Comparison of ENCODE assay signal across 18 cellular contexts in the genomic region with DNA sequence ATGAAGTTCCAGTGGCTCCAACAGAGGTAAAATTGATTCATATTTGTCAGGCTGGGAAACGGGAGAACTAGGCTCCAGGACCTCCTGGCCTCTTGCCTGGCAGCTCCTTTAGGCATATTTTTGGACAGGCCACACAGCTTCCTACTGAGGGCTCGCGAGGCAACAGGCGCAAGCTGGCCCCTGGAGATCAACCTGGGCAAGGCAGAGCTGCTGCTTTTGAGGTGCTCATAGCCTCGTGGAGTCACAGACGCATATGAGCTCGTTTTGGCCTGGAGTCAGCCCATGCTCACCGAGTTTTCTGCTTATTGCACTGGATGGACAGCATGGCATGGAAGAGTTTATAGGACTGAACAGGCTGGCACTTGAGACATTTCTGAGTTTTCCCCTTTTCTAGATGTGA.
"Had no signal": no experiment of that assay in that cellular context is flagged by ENCODE, and none has a peak within 500 bp of the region (broad histone marks: within the 10 kb centered on the region; RNA-seq: fewer than 3 reads in every experiment).

No MANE protein-coding gene starts in this region.

- H3K27me3 Mint-ChIP-seq: activated naive CD8-positive, alpha-beta T cell; memory B cell; stimulated activated memory B cell treated with anti-CD40 and anti-IgM and Interleukin-4, amounts not matched to agents 10 μg/mL and 1 μg/mL and 100 μg/mL, for 72 hours had no signal

- H3K4me1 ChIP-seq: pancreas, uterus had no signal

- H3K36me3 Mint-ChIP-seq: activated naive CD8-positive, alpha-beta T cell; memory B cell; naive B cell; stimulated activated memory B cell treated with anti-CD40 and anti-IgM and Interleukin-4, amounts not matched to agents 10 μg/mL and 1 μg/mL and 100 μg/mL, for 72 hours had no signal

- H3K4me3 ChIP-seq: dorsolateral prefrontal cortex, mucosa of descending colon, pancreas, smooth muscle cell, uterus had no signal

- DNase-seq: activated CD4-positive, alpha-beta T cell treated with anti-CD3 and anti-CD28 coated beads for 1 hour; activated T-cell treated with anti-CD3 and anti-CD28 coated beads, Interleukin-2, amount 50 U/mL, for 4 hours; foreskin melanocyte; glutamatergic neuron; naive B cell; stimulated activated CD4-positive, alpha-beta T cell treated with anti-CD3 and anti-CD28 coated beads, Interleukin-4, amount 100 ng/mL, for 24 hours; uterus had no signal

- H3K27me3 ChIP-seq: dorsolateral prefrontal cortex, pancreas, uterus had no signal

- H3K36me3 ChIP-seq: pancreas, uterus had no signal

- ATAC-seq: activated T-cell treated with anti-CD3 and anti-CD28 coated beads, Interleukin-2, amount 50 U/mL, for 4 hours; left lobe of liver; mucosa of descending colon; pancreas; sciatic nerve; stimulated activated memory B cell treated with anti-CD40 and anti-IgM and Interleukin-4, amounts not matched to agents 10 μg/mL and 1 μg/mL and 100 μg/mL, for 72 hours had no signal

- H3K4me1 Mint-ChIP-seq: neural crest cell had no signal

- H3K27ac Mint-ChIP-seq: activated naive CD8-positive, alpha-beta T cell; memory B cell; stimulated activated memory B cell treated with anti-CD40 and anti-IgM and Interleukin-4, amounts not matched to agents 10 μg/mL and 1 μg/mL and 100 μg/mL, for 72 hours had no signal

- H3K27ac ChIP-seq: dorsolateral prefrontal cortex, pancreas, uterus, VCaP had no signal

- H3K9me3 Mint-ChIP-seq: activated T-cell treated with anti-CD3 and anti-CD28 coated beads, Interleukin-2, amount 50 U/mL, for 4 hours; memory B cell; naive B cell; stimulated activated memory B cell treated with anti-CD40 and anti-IgM and Interleukin-4, amounts not matched to agents 10 μg/mL and 1 μg/mL and 100 μg/mL, for 72 hours had no signal

- H3K4me3 Mint-ChIP-seq: activated naive CD8-positive, alpha-beta T cell; activated T-cell treated with anti-CD3 and anti-CD28 coated beads, Interleukin-2, amount 50 U/mL, for 4 hours; memory B cell; naive B cell; neural crest cell; stimulated activated memory B cell treated with anti-CD40 and anti-IgM and Interleukin-4, amounts not matched to agents 10 μg/mL and 1 μg/mL and 100 μg/mL, for 72 hours had no signal

- H3K9me3 ChIP-seq: mucosa of descending colon, pancreas, uterus had no signal
